24 cellular contexts compared by ENCODE assay signal in the genomic region with DNA sequence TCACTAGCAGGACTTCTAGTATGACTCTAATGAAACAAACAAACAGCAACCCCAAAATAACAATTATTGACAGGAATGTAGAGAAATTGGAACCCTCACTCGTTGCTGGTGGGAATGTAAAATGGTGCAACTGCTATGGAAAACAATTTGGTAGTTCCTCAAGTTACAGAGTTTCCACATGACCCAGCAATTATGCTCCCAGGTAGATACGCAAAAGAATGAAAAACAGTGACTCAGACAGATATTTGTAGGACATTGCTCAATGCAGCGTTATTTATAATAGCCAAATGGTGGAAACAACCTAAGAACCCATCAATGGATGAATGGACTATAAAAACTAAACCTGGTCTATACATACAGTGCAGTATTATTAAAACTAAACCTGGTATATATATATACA.
"Had no signal": no experiment of that assay in that cellular context is flagged by ENCODE, and none has a peak within 500 bp of the region (broad histone marks: within the 10 kb centered on the region; RNA-seq: fewer than 3 reads in every experiment).

No MANE protein-coding gene starts in this region.

- H3K36me3 Mint-ChIP-seq: naive thymus-derived CD4-positive, alpha-beta T cell; neural progenitor cell; stimulated activated memory B cell treated with anti-CD40 and anti-IgM and Interleukin-4, amounts not matched to agents 10 μg/mL and 1 μg/mL and 100 μg/mL, for 72 hours had no signal

- H3K27me3 Mint-ChIP-seq: dendritic cell treated with granulocyte-macrophage colony-stimulating factor and Interleukin-4, amounts not matched to agents 40 ng/mL and 50 ng/mL, for 4 days; naive thymus-derived CD4-positive, alpha-beta T cell; stimulated activated memory B cell treated with anti-CD40 and anti-IgM and Interleukin-4, amounts not matched to agents 10 μg/mL and 1 μg/mL and 100 μg/mL, for 72 hours had no signal

- H3K27ac Mint-ChIP-seq: dendritic cell treated with granulocyte-macrophage colony-stimulating factor and Interleukin-4, amounts not matched to agents 40 ng/mL and 50 ng/mL, for 4 days; naive thymus-derived CD4-positive, alpha-beta T cell; nephron; neural progenitor cell; stimulated activated memory B cell treated with anti-CD40 and anti-IgM and Interleukin-4, amounts not matched to agents 10 μg/mL and 1 μg/mL and 100 μg/mL, for 72 hours had no signal

- H3K4me2 ChIP-seq: neural progenitor cell had no signal

- H3K27ac ChIP-seq: colonic mucosa, heart right ventricle, left lung, neural progenitor cell, prostate gland, sigmoid colon, testis, tibial artery, upper lobe of left lung had no signal

- H3K4me1 ChIP-seq: colonic mucosa, heart right ventricle, left lung, neural progenitor cell, prostate gland, testis, tibial artery, upper lobe of left lung had no signal

- H3K4me3 ChIP-seq: colonic mucosa, heart right ventricle, left lung, neural progenitor cell, prostate gland, sigmoid colon, testis, tibial artery, upper lobe of left lung had no signal

- H3K4me1 Mint-ChIP-seq: naive thymus-derived CD4-positive, alpha-beta T cell; nephron; neural progenitor cell; stimulated activated memory B cell treated with anti-CD40 and anti-IgM and Interleukin-4, amounts not matched to agents 10 μg/mL and 1 μg/mL and 100 μg/mL, for 72 hours had no signal

- H3K9ac ChIP-seq: neural progenitor cell had no signal

- H3K36me3 ChIP-seq: colonic mucosa, heart right ventricle, left lung, neural progenitor cell, prostate gland, sigmoid colon, tibial artery, upper lobe of left lung had no signal

- ATAC-seq: heart right ventricle; left cardiac atrium; left lung; naive thymus-derived CD4-positive, alpha-beta T cell; right cardiac atrium; stimulated activated memory B cell treated with anti-CD40 and anti-IgM and Interleukin-4, amounts not matched to agents 10 μg/mL and 1 μg/mL and 100 μg/mL, for 72 hours; stimulated activated naive CD8-positive, alpha-beta T cell treated with anti-CD3 and anti-CD28 coated beads, Interleukin-15, Interleukin-2, amounts not matched to agents 100 U/mL and 50 U/mL, for 24 hours had no signal

- DNase-seq: colonic mucosa; effector CD8-positive, alpha-beta T cell; foreskin melanocyte; glutamatergic neuron; heart right ventricle; hippocampal formation; left cardiac atrium; left lung; mesendoderm; midbrain; naive thymus-derived CD4-positive, alpha-beta T cell; right cardiac atrium; sigmoid colon; stimulated activated CD4-positive, alpha-beta T cell treated with anti-CD3 and anti-CD28 coated beads, Interleukin-4, amount 100 ng/mL, for 4 hours; stimulated activated naive CD8-positive, alpha-beta T cell treated with anti-CD3 and anti-CD28 coated beads, Interleukin-15, Interleukin-2, amounts not matched to agents 100 U/mL and 50 U/mL, for 24 hours; substantia nigra; testis; tibial artery; upper lobe of left lung had no signal

- H2AFZ ChIP-seq: neural progenitor cell had no signal

- H3K9me3 ChIP-seq: colonic mucosa, left lung, prostate gland, testis, tibial artery, upper lobe of left lung had no signal

- H3K4me3 Mint-ChIP-seq: dendritic cell treated with granulocyte-macrophage colony-stimulating factor and Interleukin-4, amounts not matched to agents 40 ng/mL and 50 ng/mL, for 4 days; naive thymus-derived CD4-positive, alpha-beta T cell; nephron; neural progenitor cell; stimulated activated memory B cell treated with anti-CD40 and anti-IgM and Interleukin-4, amounts not matched to agents 10 μg/mL and 1 μg/mL and 100 μg/mL, for 72 hours had no signal

- H3K27me3 ChIP-seq: colonic mucosa, heart right ventricle, left lung, neural progenitor cell, sigmoid colon, testis, tibial artery, upper lobe of left lung had no signal

- H3K9me3 Mint-ChIP-seq: dendritic cell treated with granulocyte-macrophage colony-stimulating factor and Interleukin-4, amounts not matched to agents 40 ng/mL and 50 ng/mL, for 4 days; stimulated activated memory B cell treated with anti-CD40 and anti-IgM and Interleukin-4, amounts not matched to agents 10 μg/mL and 1 μg/mL and 100 μg/mL, for 72 hours had no signal
